ENCODE assay signal across 18 cellular contexts in genomic region chr16:87446479-87446878, GRCh38.
"Had no signal": no experiment of that assay in that cellular context is flagged by ENCODE, and none has a peak within 500 bp of the region (broad histone marks: within the 10 kb centered on the region; RNA-seq: fewer than 3 reads in every experiment).

No MANE protein-coding gene starts in this region.

- H3K9me3 ChIP-seq: breast epithelium, left lung, prostate gland, suprapubic skin, uterus had no signal

- H3K4me1 ChIP-seq: breast epithelium, left lung, prostate gland, suprapubic skin, uterus had no signal

- H3K4me3 ChIP-seq: breast epithelium, left lung, lung, prostate gland, skin epidermis, suprapubic skin, uterus had no signal

- DNase-seq: activated CD4-positive, alpha-beta T cell treated with anti-CD3 and anti-CD28 coated beads, Interleukin-2, amount 10 ng/mL, durations not matched to agents 7 days and 5 days; activated CD4-positive, CD25-positive, alpha-beta regulatory T cell treated with anti-CD3 and anti-CD28 coated beads, Interleukin-2, amount 50 U/mL, for 72 hours; activated CD8-positive, alpha-beta T cell treated with anti-CD3 and anti-CD28 coated beads for 36 hours; activated T-cell treated with anti-CD3 and anti-CD28 coated beads, Interleukin-2, amount 50 U/mL, for 1 hour; foreskin fibroblast; kidney glomerular epithelial cell; left lung; naive thymus-derived CD8-positive, alpha-beta T cell; stimulated activated CD4-positive, alpha-beta T cell treated with anti-CD3 and anti-CD28 coated beads, Interleukin-1b, Interleukin-23, amount 100 ng/mL, for 48 hours; T-cell; trophoblast cell; uterus; WERI-Rb-1 had no signal

- H3K27ac ChIP-seq: breast epithelium, prostate gland, suprapubic skin, uterus, WERI-Rb-1 had no signal

- H3K27me3 ChIP-seq: breast epithelium, left lung, suprapubic skin, uterus had no signal

- H3K36me3 ChIP-seq: breast epithelium, prostate gland, uterus had no signal
